Comparison of ENCODE assay signal across 12 cellular contexts in genomic region chr5:137453476-137454080, GRCh38. TPM values are rescaled to one million over a fixed set of nuclear protein-coding genes. Genes with fewer than 3 reads are reported as not detected.
DNase-seq lines count a peak whose midpoint lies in the region; ATAC-seq and TF ChIP-seq lines count a peak whose summit lies in the region.
"Had no signal": no experiment of that assay in that cellular context is flagged by ENCODE, and none has a peak within 500 bp of the region (broad histone marks: within the 10 kb centered on the region; RNA-seq: fewer than 3 reads in every experiment).

No MANE protein-coding gene starts in this region.

- CTCF ChIA-PET in activated CD8-positive, alpha-beta T cell treated with anti-CD3 and anti-CD28 coated beads for 36 hours (lab: Charles Lee) = interaction anchor here (1.3 kb wide), 1 partner anchor 24 kb away, joined by 3 read pairs; no protein-coding TSS in a partner anchor
- CTCF ChIA-PET in activated CD8-positive, alpha-beta memory T cell treated with anti-CD3 and anti-CD28 coated beads, Interleukin-2, amount 10 ng/mL, durations not matched to agents 7 days and 5 days (lab: Charles Lee) = no interaction called here

- H3K9me3 ChIP-seq in right cardiac atrium (ENCODE audit: control insufficient read depth, low read length) = no peaks in the 10 kb centered on the region
- H3K9me3 ChIP-seq: left ventricle myocardium inferior had no signal

- no peaks in the 10 kb centered on the region for H3K27me3 Mint-ChIP-seq in activated CD8-positive, alpha-beta T cell treated with anti-CD3 and anti-CD28 coated beads for 36 hours
- H3K27me3 Mint-ChIP-seq in activated CD8-positive, alpha-beta memory T cell treated with anti-CD3 and anti-CD28 coated beads, Interleukin-2, amount 10 ng/mL, durations not matched to agents 7 days and 5 days = peaks cover 7% of the 10 kb centered on the region

- H3K36me3 Mint-ChIP-seq in activated CD8-positive, alpha-beta T cell treated with anti-CD3 and anti-CD28 coated beads for 36 hours (ENCODE audit: low read depth) = no peaks in the 10 kb centered on the region
- H3K36me3 Mint-ChIP-seq in activated CD8-positive, alpha-beta memory T cell treated with anti-CD3 and anti-CD28 coated beads, Interleukin-2, amount 10 ng/mL, durations not matched to agents 7 days and 5 days = no peaks in the 10 kb centered on the region
- H3K36me3 Mint-ChIP-seq: CD8-positive, alpha-beta memory T cell; type B pancreatic cell had no signal

- no peak overlapping the region for H3K4me3 ChIP-seq in right cardiac atrium (ENCODE audit: low read length)
- H3K4me3 ChIP-seq: left ventricle myocardium inferior had no signal

- no peaks in the 10 kb centered on the region for H3K27me3 ChIP-seq in right cardiac atrium (ENCODE audit: control insufficient read depth, insufficient read depth)

- no peaks in the 10 kb centered on the region for H3K4me1 Mint-ChIP-seq in activated CD8-positive, alpha-beta T cell treated with anti-CD3 and anti-CD28 coated beads for 36 hours (ENCODE audit: low read depth)
- no peaks in the 10 kb centered on the region for H3K4me1 Mint-ChIP-seq in activated CD8-positive, alpha-beta memory T cell treated with anti-CD3 and anti-CD28 coated beads, Interleukin-2, amount 10 ng/mL, durations not matched to agents 7 days and 5 days
- H3K4me1 Mint-ChIP-seq: CD8-positive, alpha-beta memory T cell had no signal

- no peak overlapping the region for H3K4me3 Mint-ChIP-seq in activated CD8-positive, alpha-beta T cell treated with anti-CD3 and anti-CD28 coated beads for 36 hours
- no peak overlapping the region for H3K4me3 Mint-ChIP-seq in activated CD8-positive, alpha-beta memory T cell treated with anti-CD3 and anti-CD28 coated beads, Interleukin-2, amount 10 ng/mL, durations not matched to agents 7 days and 5 days
- H3K4me3 Mint-ChIP-seq: CD8-positive, alpha-beta memory T cell; type B pancreatic cell had no signal

- in situ Hi-C loops in KBM-7 (cut with MboI; ENCODE audit: low pct_unique_long_range_greater_than_20kb, low sequenced_read_pairs) = no loop called here

- no peaks in the 10 kb centered on the region for H3K9me3 Mint-ChIP-seq in activated CD8-positive, alpha-beta T cell treated with anti-CD3 and anti-CD28 coated beads for 36 hours
- no peaks in the 10 kb centered on the region for H3K9me3 Mint-ChIP-seq in activated CD8-positive, alpha-beta memory T cell treated with anti-CD3 and anti-CD28 coated beads, Interleukin-2, amount 10 ng/mL, durations not matched to agents 7 days and 5 days (ENCODE audit: low read depth)

- H3K4me1 ChIP-seq in right cardiac atrium (ENCODE audit: control insufficient read depth, insufficient read depth, low read length) = peaks cover 3% of the 10 kb centered on the region
- H3K4me1 ChIP-seq: left ventricle myocardium inferior had no signal

- intact Hi-C loops in activated CD8-positive, alpha-beta T cell treated with anti-CD3 and anti-CD28 coated beads for 36 hours (cut with micrococcal nuclease) = no loop called here
- intact Hi-C loops in Right ventricle myocardium inferior (cut with DNase I) = no loop called here
- intact Hi-C loops in right cardiac atrium (cut with DNase I) = no loop called here

- peak; percentile 15 for DNase-seq in AG09319 (ENCODE audit: extremely low read depth, low read depth)
- DNase-seq in KBM-7 = peak; percentile 28
- peak; percentile 7 for DNase-seq in activated CD8-positive, alpha-beta T cell treated with anti-CD3 and anti-CD28 coated beads for 36 hours
- DNase-seq in iPS DF 4.7 (ENCODE audit: extremely low read depth, low spot score) = peak; percentile 22
- DNase-seq in NCI-H2029 (lab: John Stamatoyannopoulos, UW) = no peak
- DNase-seq in Right ventricle myocardium inferior (ENCODE audit: missing footprints) = no peak
- no peak for DNase-seq in right cardiac atrium
- no peak for DNase-seq in activated CD8-positive, alpha-beta memory T cell treated with anti-CD3 and anti-CD28 coated beads, Interleukin-2, amount 10 ng/mL, durations not matched to agents 7 days and 5 days
- DNase-seq: CD8-positive, alpha-beta memory T cell; left ventricle myocardium inferior; NCI-H2227 treated with DMSO at 0.1 percent for 48 hours had no signal

- ATAC-seq in activated CD8-positive, alpha-beta T cell treated with anti-CD3 and anti-CD28 coated beads for 36 hours = no peak
- no peak for ATAC-seq in Right ventricle myocardium inferior
- ATAC-seq in right cardiac atrium = no peak
- no peak for ATAC-seq in activated CD8-positive, alpha-beta memory T cell treated with anti-CD3 and anti-CD28 coated beads, Interleukin-2, amount 10 ng/mL, durations not matched to agents 7 days and 5 days

- TF ChIP-seq CTCF in AG09319 (IDR thresholded peaks at IDR 0.05; ENCODE audit: low read depth, low read length) = no peak
- no peak for TF ChIP-seq CTCF in activated CD8-positive, alpha-beta T cell treated with anti-CD3 and anti-CD28 coated beads for 36 hours (IDR thresholded peaks at IDR 0.05)

- no peak overlapping the region for H3K27ac ChIP-seq in right cardiac atrium (ENCODE audit: low read length)
- H3K27ac ChIP-seq: left ventricle myocardium inferior had no signal

- POLR2A ChIA-PET in activated CD8-positive, alpha-beta T cell treated with anti-CD3 and anti-CD28 coated beads for 36 hours (lab: Charles Lee) = no interaction called here

- 45% methylated on average over 6 of the region's 6 CpGs for WGBS in right cardiac atrium

- H3K27ac Mint-ChIP-seq in activated CD8-positive, alpha-beta T cell treated with anti-CD3 and anti-CD28 coated beads for 36 hours = no peak overlapping the region
- H3K27ac Mint-ChIP-seq in activated CD8-positive, alpha-beta memory T cell treated with anti-CD3 and anti-CD28 coated beads, Interleukin-2, amount 10 ng/mL, durations not matched to agents 7 days and 5 days = no peak overlapping the region
- H3K27ac Mint-ChIP-seq: CD8-positive, alpha-beta memory T cell; type B pancreatic cell had no signal

RNA-seq across cellular contexts. Expression of gene SPOCK1, which starts 45.5 kb away (rescaled TPM):
- not detected for total RNA-seq in activated CD8-positive, alpha-beta T cell treated with anti-CD3 and anti-CD28 coated beads for 36 hours
- total RNA-seq in Right ventricle myocardium inferior (35.5 TPM), right cardiac atrium (100 to 1,000 TPM; 107 to 186 (median 144) TPM)
- 41.0 TPM for polyA plus RNA-seq in right cardiac atrium
- total RNA-seq in activated CD8-positive, alpha-beta memory T cell treated with anti-CD3 and anti-CD28 coated beads, Interleukin-2, amount 10 ng/mL, durations not matched to agents 7 days and 5 days = under 1 TPM; 0.16 to 0.38 TPM
- total RNA-seq: CD8-positive, alpha-beta memory T cell had no signal
- polyA plus RNA-seq: CD8-positive, alpha-beta memory T cell had no signal

Comparison
In these comparisons a context has a peak if more than half of its experiments do, and no peak if none do; other contexts are left out.
1. DNase-seq: peak in AG09319 (single experiment), KBM-7 (single experiment), activated CD8-positive, alpha-beta T cell treated with anti-CD3 and anti-CD28 coated beads for 36 hours (single experiment) and iPS DF 4.7 (single experiment); none in NCI-H2029 (single experiment), Right ventricle myocardium inferior (single experiment), right cardiac atrium (0 of 3) and activated CD8-positive, alpha-beta memory T cell treated with anti-CD3 and anti-CD28 coated beads, Interleukin-2, amount 10 ng/mL, durations not matched to agents 7 days and 5 days (single experiment).
2. RNA of gene SPOCK1, which starts 45.5 kb away (total RNA-seq): 107 to 186 TPM in right cardiac atrium and 35.5 TPM in Right ventricle myocardium inferior (single experiment); 0.16 to 0.38 TPM in activated CD8-positive, alpha-beta memory T cell treated with anti-CD3 and anti-CD28 coated beads, Interleukin-2, amount 10 ng/mL, durations not matched to agents 7 days and 5 days and not detected in activated CD8-positive, alpha-beta T cell treated with anti-CD3 and anti-CD28 coated beads for 36 hours; every median in the first group is over 10 times any median in the second.